ENCODE assay signal across 21 cellular contexts in genomic region chr1:232614811-232615210, GRCh38.
"Had no signal": no experiment of that assay in that cellular context is flagged by ENCODE, and none has a peak within 500 bp of the region (broad histone marks: within the 10 kb centered on the region; RNA-seq: fewer than 3 reads in every experiment).

No MANE protein-coding gene starts in this region.

- H3K27me3 ChIP-seq: foreskin keratinocyte, left lung, thyroid gland had no signal

- H3K27me3 Mint-ChIP-seq: activated naive CD8-positive, alpha-beta T cell treated with anti-CD3 and anti-CD28 coated beads, Interleukin-2, amount 50 U/mL, for 24 hours; dendritic cell treated with granulocyte-macrophage colony-stimulating factor and Interleukin-4, amounts not matched to agents 40 ng/mL and 50 ng/mL, for 4 days had no signal

- H2AFZ ChIP-seq: parathyroid adenoma had no signal

- H3K36me3 Mint-ChIP-seq: activated naive CD4-positive, alpha-beta T cell treated with anti-CD3 and anti-CD28 coated beads, Interleukin-2, amount 10 ng/mL, durations not matched to agents 7 days and 5 days; naive thymus-derived CD4-positive, alpha-beta T cell had no signal

- H3K9ac ChIP-seq: parathyroid adenoma had no signal

- H3K27ac Mint-ChIP-seq: activated CD4-positive, alpha-beta T cell treated with anti-CD3 and anti-CD28 coated beads, Interleukin-2, amount 10 ng/mL, durations not matched to agents 24 days and 14 days; activated naive CD4-positive, alpha-beta T cell treated with anti-CD3 and anti-CD28 coated beads, Interleukin-2, amount 10 ng/mL, durations not matched to agents 7 days and 5 days; activated naive CD8-positive, alpha-beta T cell treated with anti-CD3 and anti-CD28 coated beads, Interleukin-2, amount 50 U/mL, for 24 hours; naive thymus-derived CD4-positive, alpha-beta T cell had no signal

- H3K79me2 ChIP-seq: parathyroid adenoma had no signal

- H3K36me3 ChIP-seq: left lung, thyroid gland had no signal

- H3K4me1 Mint-ChIP-seq: activated naive CD8-positive, alpha-beta T cell treated with anti-CD3 and anti-CD28 coated beads, Interleukin-2, amount 50 U/mL, for 24 hours had no signal

- H3K27ac ChIP-seq: foreskin keratinocyte, parathyroid adenoma, thyroid gland had no signal

- H3K9me3 Mint-ChIP-seq: activated CD4-positive, alpha-beta T cell treated with anti-CD3 and anti-CD28 coated beads, Interleukin-2, amount 10 ng/mL, durations not matched to agents 24 days and 14 days; activated naive CD4-positive, alpha-beta T cell treated with anti-CD3 and anti-CD28 coated beads, Interleukin-2, amount 10 ng/mL, durations not matched to agents 7 days and 5 days; activated naive CD8-positive, alpha-beta T cell treated with anti-CD3 and anti-CD28 coated beads, Interleukin-2, amount 50 U/mL, for 24 hours; activated T-cell treated with anti-CD3 and anti-CD28 coated beads, Interleukin-2, amount 50 U/mL, for 4 hours; dendritic cell treated with granulocyte-macrophage colony-stimulating factor and Interleukin-4, amounts not matched to agents 40 ng/mL and 50 ng/mL, for 4 days; naive thymus-derived CD4-positive, alpha-beta T cell had no signal

- H3K4me3 ChIP-seq: left lung, mucosa of descending colon, thyroid gland had no signal

- H3K9me3 ChIP-seq: left lung, mucosa of descending colon, thyroid gland had no signal

- ATAC-seq: activated naive CD8-positive, alpha-beta T cell treated with anti-CD3 and anti-CD28 coated beads, Interleukin-2, amount 50 U/mL, for 24 hours; activated T-cell treated with anti-CD3 and anti-CD28 coated beads, Interleukin-2, amount 50 U/mL, for 4 hours; foreskin keratinocyte; naive thymus-derived CD4-positive, alpha-beta T cell had no signal

- H3K4me1 ChIP-seq: foreskin keratinocyte had no signal

- DNase-seq: activated CD4-positive, alpha-beta T cell treated with anti-CD3 and anti-CD28 coated beads, Interleukin-2, amount 10 ng/mL, durations not matched to agents 24 days and 14 days; activated CD4-positive, CD25-positive, alpha-beta regulatory T cell; activated CD8-positive, alpha-beta memory T cell treated with anti-CD3 and anti-CD28 coated beads, Interleukin-2, amount 50 U/mL, for 4 hours; activated naive CD4-positive, alpha-beta T cell treated with anti-CD3 and anti-CD28 coated beads, Interleukin-2, amount 10 ng/mL, durations not matched to agents 7 days and 5 days; activated naive CD8-positive, alpha-beta T cell treated with anti-CD3 and anti-CD28 coated beads, Interleukin-2, amount 50 U/mL, for 24 hours; activated T-cell treated with anti-CD3 and anti-CD28 coated beads, Interleukin-2, amount 50 U/mL, for 4 hours; aorta; effector memory CD4-positive, alpha-beta T cell; foreskin keratinocyte; hypothalamus; left lung; mucosa of descending colon; naive thymus-derived CD4-positive, alpha-beta T cell; stimulated activated CD4-positive, alpha-beta T cell treated with anti-CD3 and anti-CD28 coated beads, Interleukin-12 subunit alpha, Interleukin-12 subunit beta, amount 100 ng/mL, for 4 hours; stimulated activated CD4-positive, alpha-beta T cell treated with anti-CD3 and anti-CD28 coated beads, Interleukin-1b, Interleukin-23, amount 100 ng/mL, for 48 hours; stimulated activated naive CD4-positive, alpha-beta T cell treated with Interleukin-2 at 50 U/mL for 16 hours; T-helper 1 cell; T-helper 9 cell; thyroid gland had no signal

- H3K4me3 Mint-ChIP-seq: activated CD4-positive, alpha-beta T cell treated with anti-CD3 and anti-CD28 coated beads, Interleukin-2, amount 10 ng/mL, durations not matched to agents 24 days and 14 days; activated naive CD4-positive, alpha-beta T cell treated with anti-CD3 and anti-CD28 coated beads, Interleukin-2, amount 10 ng/mL, durations not matched to agents 7 days and 5 days; activated naive CD8-positive, alpha-beta T cell treated with anti-CD3 and anti-CD28 coated beads, Interleukin-2, amount 50 U/mL, for 24 hours; activated T-cell treated with anti-CD3 and anti-CD28 coated beads, Interleukin-2, amount 50 U/mL, for 4 hours; dendritic cell treated with granulocyte-macrophage colony-stimulating factor and Interleukin-4, amounts not matched to agents 40 ng/mL and 50 ng/mL, for 4 days; naive thymus-derived CD4-positive, alpha-beta T cell had no signal
